ENCODE assay signal across 1 cellular context in genomic region chr10:86523348-86523747, GRCh38.
TF ChIP-seq lines count a peak whose summit lies in the region.

No MANE protein-coding gene starts in this region.

TF ChIP-seq in HCT116, 20 proteins besides CTCF, POLR2A, EP300 and RAD21 (continued from another document):
- no peak for TF ChIP-seq REST (IDR thresholded peaks at IDR 0.05; ENCODE audit: low read depth)
- no peak for TF ChIP-seq ZBTB33 (IDR thresholded peaks at IDR 0.05; ENCODE audit: extremely low read depth, insufficient replicate concordance, low read length)
- no peak for TF ChIP-seq JUND (IDR thresholded peaks at IDR 0.05)
TF ChIP-seq in HCT116: peak in this region for 0.
